8 cellular contexts compared by ENCODE assay signal in genomic region chr16:87570938-87571867, GRCh38. TPM values are rescaled to one million over a fixed set of nuclear protein-coding genes. Genes with fewer than 3 reads are reported as not detected.
DNase-seq lines count a peak whose midpoint lies in the region; ATAC-seq, FAIRE-seq and TF ChIP-seq lines count a peak whose summit lies in the region.

No MANE protein-coding gene starts in this region.

- intact Hi-C loops in ascending aorta (cut with DNase I) (loop anchor here (1.0 to 2.0 kb wide), 5 partner anchors 20 to 155 kb away; partner anchors contain the start of gene ZCCHC14), kidney (cut with DNase I) (no loop called here)

- no peaks in the 10 kb centered on the region for H3K36me3 ChIP-seq in ascending aorta
- no peaks in the 10 kb centered on the region for H3K36me3 ChIP-seq in kidney (ENCODE audit: control insufficient read depth in 1 of 2, insufficient read depth in 2 of 2, low read length in 2 of 2)

- H3K4me1 ChIP-seq in ascending aorta: peaks cover 14 to 25% of the 10 kb centered on the region in 2 donors
- H3K4me1 ChIP-seq in kidney (ENCODE audit: control insufficient read depth in 1 of 2, insufficient read depth in 1 of 2, low read depth in 1 of 2, low read length in 2 of 2): peaks cover 2 to 4% of the 10 kb centered on the region in 2 donors

- peak overlapping the region; percentile 87 for H3K27ac Mint-ChIP-seq in type B pancreatic cell

- H3K27me3 ChIP-seq in ascending aorta: no peaks in the 10 kb centered on the region

- H3K9me3 ChIP-seq in ascending aorta (no peaks in the 10 kb centered on the region), kidney (ENCODE audit: control insufficient read depth in 1 of 2, low read length in 2 of 2) (no peaks in the 10 kb centered on the region)

- H3K36me3 Mint-ChIP-seq in type B pancreatic cell: no peaks in the 10 kb centered on the region

- no peak for ATAC-seq in HG02798 (IDR thresholded peaks at IDR 0.05; ENCODE audit: poor library complexity, unreplicated experiment)
- ATAC-seq in HG03196 (IDR thresholded peaks at IDR 0.05; ENCODE audit: unreplicated experiment): no peak

- H3K9me3 Mint-ChIP-seq in type B pancreatic cell: no peaks in the 10 kb centered on the region

- peak overlapping the region; percentile 88 to 91 for H3K27ac ChIP-seq in ascending aorta
- no peak overlapping the region for H3K27ac ChIP-seq in kidney (ENCODE audit: low read depth in 2 of 2, low read length in 2 of 2)

- no peak overlapping the region for H3K9ac ChIP-seq in kidney (ENCODE audit: low read length in 2 of 2)

- H3K4me1 Mint-ChIP-seq in type B pancreatic cell (ENCODE audit: unreplicated experiment): peaks cover 16% of the 10 kb centered on the region

- peak overlapping the region; percentile 38 for H3K4me3 Mint-ChIP-seq in type B pancreatic cell

- no peak overlapping the region for H3K4me3 ChIP-seq in ascending aorta
- no peak overlapping the region for H3K4me3 ChIP-seq in kidney (ENCODE audit: low read length in 2 of 2)

- DNase-seq in D341Med (ENCODE audit: low spot score): peak; percentile 58
- peak; percentile 97 for DNase-seq in HuH-7 (ENCODE audit: low spot score)
- peak; percentile 54 to 86 for DNase-seq in ascending aorta (ENCODE audit: low spot score in 2 of 2)
- DNase-seq in kidney: peak; percentile 89
- no peak for DNase-seq in type B pancreatic cell (ENCODE audit: extremely low spot score, unreplicated experiment)
- no peak for DNase-seq in NK-92 (lab: John Stamatoyannopoulos, UW; ENCODE audit: unreplicated experiment)

- no peak for FAIRE-seq in kidney (lab: Jason Lieb, UNC)

- H3K27me3 Mint-ChIP-seq in type B pancreatic cell: no peaks in the 10 kb centered on the region

- TF ChIP-seq CTCF in ascending aorta (IDR thresholded peaks at IDR 0.05) (peak; percentile 58 to 67 (median 59)), kidney (IDR thresholded peaks at IDR 0.05; ENCODE audit: borderline replicate concordance, extremely low read depth, insufficient read depth) (peak; percentile 37), type B pancreatic cell (conservative IDR thresholded peaks at IDR 0.05) (peak; percentile 58)

RNA-seq across cellular contexts. Expression of gene JPH3, which starts 31.1 kb away (rescaled TPM):
- not detected for total RNA-seq in ascending aorta
- total RNA-seq in kidney: 0.69 TPM
- not detected for polyA plus RNA-seq in kidney (ENCODE audit: insufficient read depth, low read depth, low replicate concordance)
- total RNA-seq in type B pancreatic cell (ENCODE audit: low replicate concordance): 7.2 and 27.5 TPM in 2 replicates

Comparison
In these comparisons a context has a peak if more than half of its experiments do, and no peak if none do; other contexts are left out.
1. DNase-seq: peak in D341Med (single experiment), HuH-7 (single experiment), ascending aorta (2 of 2) and kidney (single experiment); none in type B pancreatic cell (single experiment) and NK-92 (single experiment).
2. H3K27ac ChIP-seq: peak in ascending aorta (2 of 2); none in kidney (0 of 2).
3. Peak in every context shown above with its lines, with median percentiles within 50 percentile points of each other: CTCF ChIP-seq.